ENCODE assay signal across 22 cellular contexts in genomic region chr20:4244700-4245485, GRCh38. TPM values are rescaled to one million over a fixed set of nuclear protein-coding genes. Genes with fewer than 3 reads are reported as not detected.
DNase-seq lines count a peak whose midpoint lies in the region; TF ChIP-seq lines count a peak whose summit lies in the region.
"Had no signal": no experiment of that assay in that cellular context is flagged by ENCODE, and none has a peak within 500 bp of the region (broad histone marks: within the 10 kb centered on the region; RNA-seq: fewer than 3 reads in every experiment).

No MANE protein-coding gene starts in this region.

- in situ Hi-C loops in GM23248 (cut with MboI) = no loop called here

- no peak for TF ChIP-seq POLR2A in suprapubic skin (IDR thresholded peaks at IDR 0.05)

- 77 to 82% methylated on average over 10 of the region's 10 CpGs for WGBS in GM23248 (ENCODE audit: low coverage in 1 of 2, low lambda C conversion rate in 2 of 2, missing lambda C conversion rate in 2 of 2), 2 experiments
- WGBS in SK-N-SH (ENCODE audit: low lambda C conversion rate) = 69% methylated on average over 10 of the region's 10 CpGs
- 74% methylated on average over 10 of the region's 10 CpGs for WGBS in suprapubic skin

- no peak overlapping the region for H2AFZ ChIP-seq in fibroblast of lung (ENCODE audit: low read length)
- H2AFZ ChIP-seq in GM23248 = no peak overlapping the region
- no peak overlapping the region for H2AFZ ChIP-seq in SK-N-SH (ENCODE audit: low read depth)

- no peaks in the 10 kb centered on the region for H3K36me3 ChIP-seq in fibroblast of lung (ENCODE audit: control insufficient read depth, insufficient read depth, low read length)
- H3K36me3 ChIP-seq in GM23248 (ENCODE audit: low read depth) = no peaks in the 10 kb centered on the region
- no peaks in the 10 kb centered on the region for H3K36me3 ChIP-seq in SK-N-SH (replicated peaks in 1 of 2; ENCODE audit: control insufficient read depth in 1 of 2, insufficient read depth in 2 of 2, low read length in 1 of 2)
- no peaks in the 10 kb centered on the region for H3K36me3 ChIP-seq in suprapubic skin
- H3K36me3 ChIP-seq: BLaER1 treated with 17β-estradiol and CSF1 and Interleukin-3, amounts not matched to agents 10 nM and 100 nM; brain microvascular endothelial cell; gastroesophageal sphincter; HAP-1; neutrophil; right atrium auricular region; tibial nerve had no signal

- H3K27me3 ChIP-seq in fibroblast of lung (ENCODE audit: control insufficient read depth, insufficient read depth, low read length) (peaks cover 3% of the 10 kb centered on the region), GM23248 (replicated peaks; ENCODE audit: insufficient read depth) (no peaks in the 10 kb centered on the region), SK-N-SH (ENCODE audit: insufficient read depth) (no peaks in the 10 kb centered on the region), suprapubic skin (peaks cover 66% of the 10 kb centered on the region)

- H3K4me1 ChIP-seq in fibroblast of lung (ENCODE audit: control insufficient read depth, extremely low read depth, insufficient read depth, low read length) = peaks cover 30% of the 10 kb centered on the region
- no peaks in the 10 kb centered on the region for H3K4me1 ChIP-seq in GM23248 (ENCODE audit: insufficient read depth)
- peaks cover 0 to 17% of the 10 kb centered on the region in 2 experiments; a peak in 3 of 4 replicates for H3K4me1 ChIP-seq in SK-N-SH (ENCODE audit: control insufficient read depth in 1 of 2, insufficient read depth in 2 of 2, low read depth in 1 of 2, low read length in 1 of 2)
- H3K4me1 ChIP-seq in suprapubic skin = peaks cover 14% of the 10 kb centered on the region
- H3K4me1 ChIP-seq: HAP-1 had no signal

- peaks cover 21% of the 10 kb centered on the region for H3K79me2 ChIP-seq in fibroblast of lung (ENCODE audit: control insufficient read depth, insufficient read depth, low read length)
- H3K79me2 ChIP-seq in GM23248 (ENCODE audit: insufficient read depth) = no peaks in the 10 kb centered on the region
- H3K79me2 ChIP-seq in SK-N-SH (ENCODE audit: insufficient read depth) = 0 out of 2 replicates have a peak, but pooled peaks cover 3% of the 10 kb centered on the region

- no peaks in the 10 kb centered on the region for H3K36me3 Mint-ChIP-seq in nephron progenitor cell (ENCODE audit: low read depth)

- H4K20me1 ChIP-seq in fibroblast of lung (ENCODE audit: control insufficient read depth, extremely low read depth, insufficient read depth, low read length) (no peaks in the 10 kb centered on the region), GM23248 (ENCODE audit: insufficient read depth) (no peaks in the 10 kb centered on the region), SK-N-SH (ENCODE audit: insufficient read depth) (no peaks in the 10 kb centered on the region)
- H4K20me1 ChIP-seq: BLaER1 treated with 17β-estradiol and CSF1 and Interleukin-3, amounts not matched to agents 10 nM and 100 nM had no signal

- H3K27ac Mint-ChIP-seq in nephron progenitor cell = no peak overlapping the region
- H3K27ac Mint-ChIP-seq: activated CD4-positive, alpha-beta T cell treated with anti-CD3 and anti-CD28 coated beads for 36 hours had no signal

- POLR2A ChIA-PET in SK-N-SH (lab: Yijun Ruan, JAX) = no interaction called here

- DNase-seq in DMS53 (lab: John Stamatoyannopoulos, UW) (peak; percentile 50), DMS53 treated with DMSO at 0.1 percent for 48 hours (lab: John Stamatoyannopoulos, UW; ENCODE audit: unreplicated experiment) (no peak), fibroblast of lung (ENCODE audit: low read depth in 2 of 2) (peak in 1 of 2 donors; percentile 94), nephron progenitor cell (no peak), GM23248 (no peak), SK-N-SH (no peak), suprapubic skin (ENCODE audit: low spot score in 2 of 2) (no peak), NCI-H2227 (lab: John Stamatoyannopoulos, UW; ENCODE audit: unreplicated experiment) (no peak)
- DNase-seq: 8988T; activated CD4-positive, alpha-beta T cell treated with anti-CD3 and anti-CD28 coated beads for 36 hours; brain microvascular endothelial cell; kidney glomerular epithelial cell; NCI-H2227 treated with DMSO at 0.1 percent for 48 hours; PC-3; stimulated activated CD4-positive, alpha-beta T cell treated with anti-CD3 and anti-CD28 coated beads, Interleukin-15, amount 100 ng/mL, for 24 hours; T-helper 9 cell had no signal

- H3K9me3 Mint-ChIP-seq in nephron progenitor cell = peaks cover 3% of the 10 kb centered on the region

- peak overlapping the region in 2 of 4 experiments; percentile 16 for H3K4me3 ChIP-seq in fibroblast of lung (replicated peaks in 1 of 4; ENCODE audit: control extremely low read depth in 1 of 4, insufficient read depth in 1 of 4, low read depth in 3 of 4, low read length in 4 of 4)
- H3K4me3 ChIP-seq in GM23248 = no peak overlapping the region
- H3K4me3 ChIP-seq in SK-N-SH (ENCODE audit: low read depth in 2 of 2, low read length in 1 of 2) = no peak overlapping the region
- H3K4me3 ChIP-seq in suprapubic skin = no peak overlapping the region
- H3K4me3 ChIP-seq: BLaER1 treated with 17β-estradiol and CSF1 and Interleukin-3, amounts not matched to agents 10 nM and 100 nM; gastroesophageal sphincter; HAP-1; right atrium auricular region; tibial nerve had no signal

- no peaks in the 10 kb centered on the region for H3F3A ChIP-seq in GM23248 (ENCODE audit: insufficient read depth)
- H3F3A ChIP-seq in SK-N-SH (replicated peaks; ENCODE audit: insufficient read depth) = no peaks in the 10 kb centered on the region

- H3K27ac ChIP-seq in fibroblast of lung (ENCODE audit: insufficient read depth, low read length) (peak overlapping the region; percentile 73), GM23248 (no peak overlapping the region), SK-N-SH (ENCODE audit: low read depth in 2 of 2, low read length in 1 of 2) (no peak overlapping the region), suprapubic skin (no peak overlapping the region)
- H3K27ac ChIP-seq: BLaER1 treated with 17β-estradiol and CSF1 and Interleukin-3, amounts not matched to agents 10 nM and 100 nM; brain microvascular endothelial cell; gastroesophageal sphincter; neutrophil; right atrium auricular region had no signal

- H3K9me3 ChIP-seq in fibroblast of lung (ENCODE audit: control insufficient read depth, insufficient read depth, low read depth, low read length) = no peaks in the 10 kb centered on the region
- H3K9me3 ChIP-seq in GM23248 (ENCODE audit: low read depth) = no peaks in the 10 kb centered on the region
- H3K9me3 ChIP-seq in SK-N-SH = no peaks in the 10 kb centered on the region
- H3K9me3 ChIP-seq in suprapubic skin = no peaks in the 10 kb centered on the region
- H3K9me3 ChIP-seq: gastroesophageal sphincter, HAP-1, neutrophil, right atrium auricular region had no signal

- H3K4me2 ChIP-seq in fibroblast of lung (ENCODE audit: extremely low read depth, insufficient read depth, low read length) (peak overlapping the region; percentile 37), GM23248 (ENCODE audit: unreplicated experiment) (no peak overlapping the region), SK-N-SH (no peak overlapping the region)
- H3K4me2 ChIP-seq: BLaER1 treated with 17β-estradiol and CSF1 and Interleukin-3, amounts not matched to agents 10 nM and 100 nM had no signal

- H3K9ac ChIP-seq in fibroblast of lung (ENCODE audit: insufficient read depth, low read length) = peak overlapping the region; percentile 39
- H3K9ac ChIP-seq in GM23248 = no peak overlapping the region
- no peak overlapping the region for H3K9ac ChIP-seq in SK-N-SH
- H3K9ac ChIP-seq: BLaER1 treated with 17β-estradiol and CSF1 and Interleukin-3, amounts not matched to agents 10 nM and 100 nM had no signal

- peaks cover 96% of the 10 kb centered on the region for H3K27me3 Mint-ChIP-seq in nephron progenitor cell (ENCODE audit: low read depth, poor library complexity)

- H3K9me2 ChIP-seq in GM23248 (ENCODE audit: insufficient read depth) (no peaks in the 10 kb centered on the region), SK-N-SH (no peaks in the 10 kb centered on the region)

- no peak for TF ChIP-seq RAD21 in SK-N-SH (IDR thresholded peaks at IDR 0.05; ENCODE audit: low read length)

- TF ChIP-seq EP300 in SK-N-SH (IDR thresholded peaks at IDR 0.05; ENCODE audit: borderline replicate concordance in 1 of 2, low read depth in 1 of 2, low read length in 1 of 2) (no peak), suprapubic skin (IDR thresholded peaks at IDR 0.05) (no peak)

- H3K4me3 Mint-ChIP-seq in nephron progenitor cell = peak overlapping the region; percentile 17
- H3K4me3 Mint-ChIP-seq: activated CD4-positive, alpha-beta T cell treated with anti-CD3 and anti-CD28 coated beads for 36 hours had no signal

- CTCF ChIA-PET in SK-N-SH (lab: Yijun Ruan, JAX) = no interaction called here

- peaks cover 31% of the 10 kb centered on the region for H3K4me1 Mint-ChIP-seq in nephron progenitor cell

- TF ChIP-seq CTCF in fibroblast of lung (conservative IDR thresholded peaks at IDR 0.05 in 1 of 2, IDR thresholded peaks at IDR 0.05 in 1 of 2; ENCODE audit: low read depth in 1 of 2, low read length in 2 of 2) (no peak), nephron progenitor cell (IDR thresholded peaks at IDR 0.05) (no peak), SK-N-SH (IDR thresholded peaks at IDR 0.05) (no peak), suprapubic skin (IDR thresholded peaks at IDR 0.05) (no peak)

TF ChIP-seq in SK-N-SH, 30 proteins besides CTCF, POLR2A, EP300 and RAD21 (continues in another document):
- TF ChIP-seq RXRA (IDR thresholded peaks at IDR 0.05; ENCODE audit: borderline replicate concordance, low read depth) (no peak), EZH2phosphoT487 (IDR thresholded peaks at IDR 0.05; ENCODE audit: borderline replicate concordance, low read depth) (no peak), FOXJ3 (CRISPR knock-in tag; IDR thresholded peaks at IDR 0.05) (no peak), IRF3 (IDR thresholded peaks at IDR 0.05; ENCODE audit: low read depth, low read length) (no peak)

RNA-seq across cellular contexts. Expression of gene ADRA1D, which starts 4.2 kb away (rescaled TPM):
- total RNA-seq in fibroblast of lung (0.26 and 0.83 TPM in 2 replicates), suprapubic skin (under 1 TPM in 3 of 4 donors, not detected in 1; 0.26 to 0.55 (median 0.26) TPM)
- polyA plus RNA-seq in fibroblast of lung (1.4 and 12.9 TPM in 2 replicates), GM23248 (2016; fragmentation: Nextera tagmentation; extraction: Ambion mirVana) (0.22 and 0.28 TPM in 2 replicates), SK-N-SH (2012; rRNA removed) (1.0 and 1.5 TPM in 2 replicates)
- 3.3 and 29.8 TPM in 2 replicates for polyA plus RNA-seq in fibroblast of lung (2012)
- 5.1 and 27.9 TPM in 2 replicates for polyA minus RNA-seq in fibroblast of lung (ENCODE audit: low replicate concordance)
- 0.76 and 0.89 TPM in 2 replicates for total RNA-seq in GM23248 (2014; rRNA removed; shearing (Covaris generic))
- 0.26 and 0.85 TPM in 2 replicates for polyA plus RNA-seq in SK-N-SH (2012; cell fraction: cytosol; rRNA removed)
- polyA plus RNA-seq in SK-N-SH (2012; cell fraction: nucleus; rRNA removed) = 1.2 and 1.3 TPM in 2 replicates
- total RNA-seq: activated CD4-positive, alpha-beta T cell treated with anti-CD3 and anti-CD28 coated beads for 36 hours; right atrium auricular region had no signal
